1 cellular context compared by ENCODE assay signal in the genomic region with DNA sequence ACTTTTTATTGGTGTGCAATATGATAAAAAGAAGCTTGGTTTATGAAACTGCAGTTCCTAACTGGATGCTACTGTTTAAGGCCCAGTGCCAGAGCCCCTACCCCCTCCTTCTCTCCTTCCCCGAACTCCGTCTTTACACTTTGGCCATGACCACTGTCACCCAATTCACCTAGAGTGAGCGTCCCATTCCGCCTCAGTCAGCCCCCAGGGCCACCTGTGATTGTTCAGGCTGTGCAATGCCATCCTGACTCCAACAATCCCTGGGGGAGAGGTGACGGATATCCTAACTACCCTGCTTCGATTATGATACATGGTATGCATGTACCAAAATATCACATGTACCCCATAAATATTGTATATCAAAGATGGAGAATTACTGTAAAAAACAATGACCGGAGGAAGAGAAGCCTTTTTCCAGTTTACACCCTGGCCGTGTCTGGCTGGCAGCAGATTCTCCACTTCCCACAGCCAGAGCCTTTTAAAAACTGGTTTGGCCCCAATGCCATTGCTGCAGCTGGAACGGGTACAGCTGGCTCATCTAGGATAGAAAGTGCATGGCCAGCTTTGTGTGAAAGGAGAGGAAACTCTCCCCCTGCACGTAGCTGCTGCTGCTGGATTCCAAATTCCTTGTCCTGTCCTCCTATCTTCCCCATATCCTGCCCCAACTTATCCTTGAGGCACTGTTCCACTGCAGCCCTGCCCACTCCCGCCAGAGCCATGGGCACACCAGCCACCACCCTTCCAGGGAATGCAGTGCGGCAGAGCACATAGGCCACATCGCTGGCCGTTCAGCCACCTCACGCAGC.
TF ChIP-seq lines count a peak whose summit lies in the region.

No MANE protein-coding gene starts in this region.

TF ChIP-seq in HEK293T, 16 proteins besides CTCF, POLR2A, EP300 and RAD21 (continued from another document):
- TF ChIP-seq, protein P1, sequence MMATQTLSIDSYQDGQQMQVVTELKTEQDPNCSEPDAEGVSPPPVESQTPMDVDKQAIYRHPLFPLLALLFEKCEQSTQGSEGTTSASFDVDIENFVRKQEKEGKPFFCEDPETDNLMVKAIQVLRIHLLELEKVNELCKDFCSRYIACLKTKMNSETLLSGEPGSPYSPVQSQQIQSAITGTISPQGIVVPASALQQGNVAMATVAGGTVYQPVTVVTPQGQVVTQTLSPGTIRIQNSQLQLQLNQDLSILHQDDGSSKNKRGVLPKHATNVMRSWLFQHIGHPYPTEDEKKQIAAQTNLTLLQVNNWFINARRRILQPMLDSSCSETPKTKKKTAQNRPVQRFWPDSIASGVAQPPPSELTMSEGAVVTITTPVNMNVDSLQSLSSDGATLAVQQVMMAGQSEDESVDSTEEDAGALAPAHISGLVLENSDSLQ (IDR thresholded peaks at IDR 0.05), result no peak
- TF ChIP-seq FOXM1 (IDR thresholded peaks at IDR 0.05; ENCODE audit: borderline replicate concordance), result no peak
- no peak for TF ChIP-seq ZNF384 (IDR thresholded peaks at IDR 0.05)
